1 cellular context compared by ENCODE assay signal in the genomic region with DNA sequence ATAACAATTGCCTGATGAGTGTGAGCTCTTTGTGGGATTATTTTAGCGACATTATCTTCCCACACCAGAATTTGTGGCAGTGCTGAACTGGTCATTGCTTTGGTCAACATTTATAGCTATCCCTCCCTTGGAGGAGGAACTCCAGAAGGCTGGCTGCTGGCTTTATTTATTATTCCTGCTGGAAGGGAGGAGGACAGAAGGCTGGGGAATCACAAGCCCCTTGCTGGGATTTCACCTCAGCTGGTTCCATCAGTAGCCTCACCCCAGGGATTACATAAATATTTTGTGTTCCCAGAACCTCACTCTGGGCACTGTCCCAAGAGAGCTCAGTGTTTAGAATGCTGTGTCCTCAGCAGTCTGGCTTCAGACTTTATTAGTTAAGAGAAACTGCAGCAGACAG.
TF ChIP-seq lines count a peak whose summit lies in the region.

No MANE protein-coding gene starts in this region.

TF ChIP-seq in liver, 16 proteins besides CTCF, POLR2A, EP300 and RAD21 (continued from another document):
- TF ChIP-seq, protein P1, sequence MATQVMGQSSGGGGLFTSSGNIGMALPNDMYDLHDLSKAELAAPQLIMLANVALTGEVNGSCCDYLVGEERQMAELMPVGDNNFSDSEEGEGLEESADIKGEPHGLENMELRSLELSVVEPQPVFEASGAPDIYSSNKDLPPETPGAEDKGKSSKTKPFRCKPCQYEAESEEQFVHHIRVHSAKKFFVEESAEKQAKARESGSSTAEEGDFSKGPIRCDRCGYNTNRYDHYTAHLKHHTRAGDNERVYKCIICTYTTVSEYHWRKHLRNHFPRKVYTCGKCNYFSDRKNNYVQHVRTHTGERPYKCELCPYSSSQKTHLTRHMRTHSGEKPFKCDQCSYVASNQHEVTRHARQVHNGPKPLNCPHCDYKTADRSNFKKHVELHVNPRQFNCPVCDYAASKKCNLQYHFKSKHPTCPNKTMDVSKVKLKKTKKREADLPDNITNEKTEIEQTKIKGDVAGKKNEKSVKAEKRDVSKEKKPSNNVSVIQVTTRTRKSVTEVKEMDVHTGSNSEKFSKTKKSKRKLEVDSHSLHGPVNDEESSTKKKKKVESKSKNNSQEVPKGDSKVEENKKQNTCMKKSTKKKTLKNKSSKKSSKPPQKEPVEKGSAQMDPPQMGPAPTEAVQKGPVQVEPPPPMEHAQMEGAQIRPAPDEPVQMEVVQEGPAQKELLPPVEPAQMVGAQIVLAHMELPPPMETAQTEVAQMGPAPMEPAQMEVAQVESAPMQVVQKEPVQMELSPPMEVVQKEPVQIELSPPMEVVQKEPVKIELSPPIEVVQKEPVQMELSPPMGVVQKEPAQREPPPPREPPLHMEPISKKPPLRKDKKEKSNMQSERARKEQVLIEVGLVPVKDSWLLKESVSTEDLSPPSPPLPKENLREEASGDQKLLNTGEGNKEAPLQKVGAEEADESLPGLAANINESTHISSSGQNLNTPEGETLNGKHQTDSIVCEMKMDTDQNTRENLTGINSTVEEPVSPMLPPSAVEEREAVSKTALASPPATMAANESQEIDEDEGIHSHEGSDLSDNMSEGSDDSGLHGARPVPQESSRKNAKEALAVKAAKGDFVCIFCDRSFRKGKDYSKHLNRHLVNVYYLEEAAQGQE (IDR thresholded peaks at IDR 0.05): no peak
- TF ChIP-seq SP1 (IDR thresholded peaks at IDR 0.05): peak; percentile 35
